ENCODE assay signal across 13 cellular contexts in genomic region chr6:139150915-139151314, GRCh38. TPM values are rescaled to one million over a fixed set of nuclear protein-coding genes. Genes with fewer than 3 reads are reported as not detected.
DNase-seq lines count a peak whose midpoint lies in the region; ATAC-seq and TF ChIP-seq lines count a peak whose summit lies in the region.
"Had no signal": no experiment of that assay in that cellular context is flagged by ENCODE, and none has a peak within 500 bp of the region (broad histone marks: within the 10 kb centered on the region; RNA-seq: fewer than 3 reads in every experiment).

No MANE protein-coding gene starts in this region.

- H3K27me3 Mint-ChIP-seq in effector memory CD8-positive, alpha-beta T cell: no peaks in the 10 kb centered on the region
- H3K27me3 Mint-ChIP-seq in neural crest cell (ENCODE audit: low read depth): no peaks in the 10 kb centered on the region
- H3K27me3 Mint-ChIP-seq: IgD-negative memory B cell had no signal

- H3K4me3 Mint-ChIP-seq in effector memory CD8-positive, alpha-beta T cell: peak overlapping the region; percentile 63 to 78
- peak overlapping the region; percentile 23 for H3K4me3 Mint-ChIP-seq in neural crest cell
- H3K4me3 Mint-ChIP-seq: CD14-positive monocyte had no signal

- peak overlapping the region in 1 of 2 donors; percentile 89 for H3K27ac Mint-ChIP-seq in effector memory CD8-positive, alpha-beta T cell
- H3K27ac Mint-ChIP-seq in neural crest cell (ENCODE audit: unreplicated experiment): peak overlapping the region; percentile 91
- H3K27ac Mint-ChIP-seq: CD14-positive monocyte had no signal

- no peaks in the 10 kb centered on the region for H3K9me3 Mint-ChIP-seq in effector memory CD8-positive, alpha-beta T cell
- H3K9me3 Mint-ChIP-seq in neural crest cell: no peaks in the 10 kb centered on the region
- H3K9me3 Mint-ChIP-seq: CD14-positive monocyte, IgD-negative memory B cell had no signal

- no peak overlapping the region for H3K27ac ChIP-seq in RWPE2 (ENCODE audit: poor library complexity, severe bottlenecking)
- H3K27ac ChIP-seq: gastrocnemius medialis, neutrophil had no signal

- H3K9me3 ChIP-seq in RWPE2 (ENCODE audit: severe bottlenecking): no peaks in the 10 kb centered on the region
- H3K9me3 ChIP-seq: gastrocnemius medialis, neutrophil had no signal

- peaks cover 6% of the 10 kb centered on the region for H3K4me1 ChIP-seq in RWPE2 (ENCODE audit: insufficient read depth, poor library complexity, severe bottlenecking)

- peaks cover 40% of the 10 kb centered on the region for H3K36me3 Mint-ChIP-seq in effector memory CD8-positive, alpha-beta T cell (ENCODE audit: insufficient read depth)
- H3K36me3 Mint-ChIP-seq in neural crest cell (ENCODE audit: low read depth): no peaks in the 10 kb centered on the region

- no peaks in the 10 kb centered on the region for H3K27me3 ChIP-seq in RWPE2 (ENCODE audit: insufficient read depth, poor library complexity, severe bottlenecking)
- H3K27me3 ChIP-seq: gastrocnemius medialis, neutrophil had no signal

- H3K4me1 Mint-ChIP-seq in effector memory CD8-positive, alpha-beta T cell (ENCODE audit: low read depth in 2 of 2): peaks cover 63 to 86% of the 10 kb centered on the region in 2 donors
- peaks cover 44% of the 10 kb centered on the region for H3K4me1 Mint-ChIP-seq in neural crest cell

- H3K36me3 ChIP-seq in RWPE2 (ENCODE audit: low read depth): no peaks in the 10 kb centered on the region
- H3K36me3 ChIP-seq: gastrocnemius medialis, neutrophil had no signal

- peak; percentile 62 for DNase-seq in ELF-1 (ENCODE audit: low read depth, low spot score)
- no peak for DNase-seq in RWPE2 (ENCODE audit: low spot score)
- DNase-seq in effector memory CD8-positive, alpha-beta T cell: no peak
- peak; percentile 20 for DNase-seq in neural crest cell (ENCODE audit: low read depth, low spot score)
- no peak for DNase-seq in cortex of kidney (lab: John Stamatoyannopoulos, UW)
- no peak for DNase-seq in C1 segment of cervical spinal cord (lab: John Stamatoyannopoulos, UW)
- DNase-seq in SKM-1 (lab: John Stamatoyannopoulos, UW; ENCODE audit: unreplicated experiment): no peak
- DNase-seq: amniotic stem cell, gastrocnemius medialis, NCI-H1092 had no signal

- 0 out of 3 replicates have a peak, but pooled peaks have one; percentile 35 for ATAC-seq in RWPE2 (ENCODE audit: low read depth)
- no peak for ATAC-seq in effector memory CD8-positive, alpha-beta T cell (replicated peaks)
- ATAC-seq: gastrocnemius medialis had no signal

- TF ChIP-seq CTCF in RWPE2 (IDR thresholded peaks at IDR 0.05; ENCODE audit: poor library complexity, severe bottlenecking) (no peak), neural crest cell (conservative IDR thresholded peaks at IDR 0.05) (no peak)

- H3K4me3 ChIP-seq in RWPE2 (ENCODE audit: severe bottlenecking): no peak overlapping the region
- H3K4me3 ChIP-seq: gastrocnemius medialis had no signal

RNA-seq across cellular contexts. Expression of gene HECA, which starts 16.0 kb away (rescaled TPM):
- 8.6 and 9.3 TPM in 2 replicates for total RNA-seq in neural crest cell

Comparison
In these comparisons a context has a peak if more than half of its experiments do, and no peak if none do; other contexts are left out.
1. DNase-seq: peak in ELF-1 (single experiment) and neural crest cell (single experiment); none in RWPE2 (single experiment), effector memory CD8-positive, alpha-beta T cell (0 of 3), cortex of kidney (single experiment), C1 segment of cervical spinal cord (0 of 14) and SKM-1 (single experiment).